8 cellular contexts compared by ENCODE assay signal in the genomic region with DNA sequence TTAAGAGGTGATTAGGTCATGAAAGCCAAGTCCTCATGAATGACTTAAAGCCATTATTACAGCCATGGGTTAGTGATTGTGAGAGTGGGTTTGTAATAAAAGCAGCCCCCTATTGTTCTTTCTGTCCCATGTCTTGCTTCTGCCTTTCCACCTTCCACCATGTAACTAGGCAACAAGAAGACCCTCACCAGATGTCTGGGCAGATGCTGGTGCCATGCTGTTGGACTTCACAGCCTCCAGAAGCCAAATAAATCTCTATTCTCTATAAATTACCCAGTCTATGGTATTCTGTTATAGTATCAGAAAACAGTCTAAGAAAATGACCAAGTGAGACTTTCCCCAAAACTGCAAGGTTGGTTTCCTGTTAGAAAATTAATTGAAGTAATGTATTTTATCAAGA.
"Had no signal": no experiment of that assay in that cellular context is flagged by ENCODE, and none has a peak within 500 bp of the region (broad histone marks: within the 10 kb centered on the region; RNA-seq: fewer than 3 reads in every experiment).

No MANE protein-coding gene starts in this region.

- H3K4me3 ChIP-seq: GM12878 had no signal

- FAIRE-seq: G401.6, GM12878, GM12891, GM12892, GM18507, GM19239 had no signal

- DNase-seq: GDM1, GF-D8 had no signal

- ATAC-seq: GM12878 had no signal
